Comparison of ENCODE assay signal across 18 cellular contexts in genomic region chr7:28055161-28055544, GRCh38.
DNase-seq lines count a peak whose midpoint lies in the region; ATAC-seq and TF ChIP-seq lines count a peak whose summit lies in the region.
"Had no signal": no experiment of that assay in that cellular context is flagged by ENCODE, and none has a peak within 500 bp of the region (broad histone marks: within the 10 kb centered on the region; RNA-seq: fewer than 3 reads in every experiment).

No MANE protein-coding gene starts in this region.

- H3K27ac ChIP-seq in HCT116 (ENCODE audit: low read depth, low read length) = no peak overlapping the region
- peak overlapping the region; percentile 62 for H3K27ac ChIP-seq in SJSA1
- H3K27ac ChIP-seq in upper lobe of left lung = no peak overlapping the region
- H3K27ac ChIP-seq: gastroesophageal sphincter, spleen, stomach had no signal

- H2AFZ ChIP-seq in HCT116 (ENCODE audit: low read depth, low read length, poor library complexity, severe bottlenecking) = no peak overlapping the region

- no peaks in the 10 kb centered on the region for H3K9me2 ChIP-seq in HCT116 (ENCODE audit: insufficient read depth)

- no peak for TF ChIP-seq EP300 in upper lobe of left lung (IDR thresholded peaks at IDR 0.05)

- H3K9me3 ChIP-seq in HCT116 (ENCODE audit: control insufficient read depth in 1 of 2, insufficient read depth in 1 of 2, low read depth in 1 of 2, low read length in 2 of 2) = no peaks in the 10 kb centered on the region
- no peaks in the 10 kb centered on the region for H3K9me3 ChIP-seq in SJSA1 (replicated peaks)
- no peaks in the 10 kb centered on the region for H3K9me3 ChIP-seq in upper lobe of left lung
- H3K9me3 ChIP-seq: gastroesophageal sphincter, spleen, stomach had no signal

- H3K9me3 Mint-ChIP-seq in activated CD4-positive, alpha-beta memory T cell treated with anti-CD3 and anti-CD28 coated beads, Interleukin-2, amount 10 ng/mL, durations not matched to agents 7 days and 5 days = no peaks in the 10 kb centered on the region
- H3K9me3 Mint-ChIP-seq: CD8-positive, alpha-beta T cell; T-cell had no signal

- POLR2A ChIA-PET in HCT116 (lab: Charles Lee) = no interaction called here
- POLR2A ChIA-PET in activated CD4-positive, alpha-beta memory T cell treated with anti-CD3 and anti-CD28 coated beads, Interleukin-2, amount 10 ng/mL, durations not matched to agents 7 days and 5 days (lab: Charles Lee) = no interaction called here

- DNase-seq in HCT116 (ENCODE audit: low read depth, low spot score) (no peak), SJSA1 (ENCODE audit: low read depth in 1 of 2, low spot score in 2 of 2) (peak in 1 of 2 experiments; percentile 66), islet precursor cell (peak; percentile 64), upper lobe of left lung (no peak)
- no peak for DNase-seq in activated CD4-positive, alpha-beta T cell treated with anti-CD3 and anti-CD28 coated beads, Interleukin-2, amount 50 U/mL, for 4 hours
- no peak for DNase-seq in activated CD4-positive, alpha-beta memory T cell treated with anti-CD3 and anti-CD28 coated beads, Interleukin-2, amount 10 ng/mL, durations not matched to agents 7 days and 5 days
- DNase-seq: caudate nucleus, Karpas-422, NCI-H1694 treated with DMSO at 0.1 percent for 48 hours, NCI-H510A treated with DMSO at 0.1 percent for 48 hours, spleen, stomach had no signal

- WGBS in upper lobe of left lung, 2 donors = 87 to 88% methylated on average over 3 of the region's 3 CpGs

- H3K27me3 Mint-ChIP-seq in activated CD4-positive, alpha-beta memory T cell treated with anti-CD3 and anti-CD28 coated beads, Interleukin-2, amount 10 ng/mL, durations not matched to agents 7 days and 5 days = no peaks in the 10 kb centered on the region
- H3K27me3 Mint-ChIP-seq: activated naive CD8-positive, alpha-beta T cell; memory B cell; T-cell had no signal

- TF ChIP-seq RAD21 in HCT116 (IDR thresholded peaks at IDR 0.05; ENCODE audit: low read depth) = no peak

- no peaks in the 10 kb centered on the region for H3K27me3 ChIP-seq in HCT116 (ENCODE audit: insufficient read depth, low read length)
- no peaks in the 10 kb centered on the region for H3K27me3 ChIP-seq in SJSA1 (replicated peaks)
- no peaks in the 10 kb centered on the region for H3K27me3 ChIP-seq in upper lobe of left lung
- H3K27me3 ChIP-seq: gastroesophageal sphincter, spleen, stomach had no signal

- ATAC-seq in HCT116 = peak; percentile 44; the same call in 1 of the 2 replicates
- peak; percentile 19 to 43 for ATAC-seq in upper lobe of left lung (ENCODE audit: low FRiP score in 2 of 2)
- ATAC-seq in GM18870 (IDR thresholded peaks at IDR 0.05; ENCODE audit: unreplicated experiment) = no peak
- ATAC-seq: gastroesophageal sphincter had no signal

- CTCF ChIA-PET in HCT116 (lab: Charles Lee) = interaction anchor here (0.9 kb wide), 1 partner anchor 8 kb away, joined by 3 read pairs; no protein-coding TSS in a partner anchor
- CTCF ChIA-PET in activated CD4-positive, alpha-beta memory T cell treated with anti-CD3 and anti-CD28 coated beads, Interleukin-2, amount 10 ng/mL, durations not matched to agents 7 days and 5 days (lab: Charles Lee) = interaction anchor here (0.8 kb wide), 1 partner anchor 316 kb away, joined by 3 read pairs; no protein-coding TSS in a partner anchor

- RAD21 ChIA-PET in HCT116 (lab: Charles Lee; ENCODE audit: low non-redundant PET in 1 of 2, low total read pairs in 2 of 2, uncharacterized antibody in 2 of 2, unreplicated experiment in 2 of 2) = no interaction called here

- H3K79me2 ChIP-seq in HCT116 (ENCODE audit: insufficient read depth, low read length) = no peaks in the 10 kb centered on the region

- H3K27ac Mint-ChIP-seq in activated CD4-positive, alpha-beta memory T cell treated with anti-CD3 and anti-CD28 coated beads, Interleukin-2, amount 10 ng/mL, durations not matched to agents 7 days and 5 days = no peak overlapping the region
- H3K27ac Mint-ChIP-seq: activated naive CD8-positive, alpha-beta T cell; CD8-positive, alpha-beta T cell; memory B cell had no signal

- no peak overlapping the region for H3K4me3 Mint-ChIP-seq in activated CD4-positive, alpha-beta memory T cell treated with anti-CD3 and anti-CD28 coated beads, Interleukin-2, amount 10 ng/mL, durations not matched to agents 7 days and 5 days
- H3K4me3 Mint-ChIP-seq: activated naive CD8-positive, alpha-beta T cell; CD8-positive, alpha-beta T cell; memory B cell had no signal

- H4K20me1 ChIP-seq in HCT116 (ENCODE audit: insufficient read depth) = no peaks in the 10 kb centered on the region

- no peaks in the 10 kb centered on the region for H3K4me1 Mint-ChIP-seq in activated CD4-positive, alpha-beta memory T cell treated with anti-CD3 and anti-CD28 coated beads, Interleukin-2, amount 10 ng/mL, durations not matched to agents 7 days and 5 days

- TF ChIP-seq POLR2A in HCT116 (IDR thresholded peaks at IDR 0.05; ENCODE audit: borderline replicate concordance, extremely low read depth, insufficient read depth, insufficient read length) (no peak), upper lobe of left lung (IDR thresholded peaks at IDR 0.05) (no peak)

- peaks cover 0 to 13% of the 10 kb centered on the region in 2 experiments; a peak in 1 of 4 replicates for H3K4me1 ChIP-seq in HCT116 (ENCODE audit: control insufficient read depth in 1 of 2, insufficient read depth in 2 of 2, low read length in 2 of 2)
- H3K4me1 ChIP-seq in SJSA1 (replicated peaks) = peaks cover 35% of the 10 kb centered on the region
- peaks cover 0 to 3% (median 0%) of the 10 kb centered on the region in 4 donors for H3K4me1 ChIP-seq in upper lobe of left lung

- H3K9ac ChIP-seq in HCT116 (ENCODE audit: low read length) = no peak overlapping the region

- 0 out of 2 replicates have a peak overlapping the region, but pooled peaks have one; percentile 6 for H3K4me2 ChIP-seq in HCT116 (ENCODE audit: low read length)

- TF ChIP-seq CTCF in HCT116 (IDR thresholded peaks at IDR 0.05 in 2 of 3, conservative IDR thresholded peaks at IDR 0.05 in 1 of 3; ENCODE audit: borderline replicate concordance in 1 of 3, insufficient read depth in 1 of 3, low read depth in 2 of 3, low read length in 2 of 3) (no peak), upper lobe of left lung (IDR thresholded peaks at IDR 0.05) (no peak)

- intact Hi-C loops in HCT116 (cut with micrococcal nuclease) = no loop called here

- no peaks in the 10 kb centered on the region for H3K36me3 Mint-ChIP-seq in activated CD4-positive, alpha-beta memory T cell treated with anti-CD3 and anti-CD28 coated beads, Interleukin-2, amount 10 ng/mL, durations not matched to agents 7 days and 5 days (ENCODE audit: low read depth)
- H3K36me3 Mint-ChIP-seq: CD8-positive, alpha-beta T cell had no signal

- no TSS peak for BruUV-seq in HCT116 (replicated peaks; lab: Mats Ljungman, UMichigan)

- no peaks in the 10 kb centered on the region for H3K36me3 ChIP-seq in HCT116 (ENCODE audit: control insufficient read depth in 1 of 2, insufficient read depth in 2 of 2, low read length in 2 of 2)
- H3K36me3 ChIP-seq in SJSA1 = no peaks in the 10 kb centered on the region
- no peaks in the 10 kb centered on the region for H3K36me3 ChIP-seq in upper lobe of left lung
- H3K36me3 ChIP-seq: gastroesophageal sphincter, spleen, stomach had no signal

- no peak overlapping the region for H3K4me3 ChIP-seq in HCT116 (replicated peaks in 1 of 2; ENCODE audit: low read depth in 1 of 2, low read length in 2 of 2)
- no peak overlapping the region for H3K4me3 ChIP-seq in SJSA1
- no peak overlapping the region for H3K4me3 ChIP-seq in upper lobe of left lung
- H3K4me3 ChIP-seq: gastroesophageal sphincter, spleen, stomach had no signal

TF ChIP-seq in HCT116, 20 proteins besides CTCF, POLR2A, EP300 and RAD21:
- TF ChIP-seq MAX (IDR thresholded peaks at IDR 0.05) (no peak), ELF1 (IDR thresholded peaks at IDR 0.05; ENCODE audit: borderline replicate concordance, low read depth) (no peak), CBX3 (IDR thresholded peaks at IDR 0.05; ENCODE audit: low read depth) (no peak), EGR1 (IDR thresholded peaks at IDR 0.05; ENCODE audit: low read depth) (no peak), POLR2AphosphoS5 (IDR thresholded peaks at IDR 0.05; ENCODE audit: low read depth, low read length) (no peak), ZFX (IDR thresholded peaks at IDR 0.05) (no peak)
